In the genomic region with DNA sequence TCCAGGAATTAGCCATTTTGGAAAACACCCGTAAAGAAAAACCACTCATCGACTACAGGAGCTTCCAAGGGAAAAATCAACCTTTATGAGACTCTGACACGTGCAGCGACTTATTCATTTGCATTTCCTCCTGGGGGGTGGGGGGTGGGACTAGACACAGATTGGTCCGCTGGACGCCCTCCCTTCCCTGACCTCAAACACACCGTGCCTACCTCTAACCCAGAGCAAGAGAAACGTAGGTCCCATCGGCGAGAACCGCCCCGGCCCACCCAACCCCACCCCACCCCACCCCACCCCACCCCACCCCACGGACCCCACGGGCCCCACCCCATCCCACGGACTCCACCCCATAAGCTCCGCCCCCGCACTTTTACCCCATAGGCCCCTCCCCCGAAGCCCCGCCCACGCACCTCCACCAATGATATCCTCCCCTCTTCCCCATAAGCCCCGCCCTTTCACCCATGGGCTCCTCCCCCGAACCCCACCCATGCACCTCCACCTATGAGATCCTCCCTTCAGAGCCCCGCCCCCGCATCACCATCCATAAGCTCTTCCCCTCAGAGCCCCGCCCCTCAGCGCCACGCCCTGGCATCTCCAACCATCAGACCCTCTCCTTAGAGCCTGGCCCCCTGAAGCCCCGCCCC, we compare ENCODE assay signal across 8 cellular contexts. TPM values are rescaled to one million over a fixed set of nuclear protein-coding genes. Genes with fewer than 3 reads are reported as not detected.
A peak's percentile ranks its signal among the peaks of the same experiment; 100 is the strongest.
DNase-seq lines count a peak whose midpoint lies in the region; TF ChIP-seq lines count a peak whose summit lies in the region.

No MANE protein-coding gene starts in this region.

- WGBS in HUES64 = 35% methylated on average over 19 of the region's 28 CpGs

- H3K27me3 Mint-ChIP-seq in neural crest cell (ENCODE audit: low read depth) = peaks cover 7% of the 10 kb centered on the region

- H3K9me3 ChIP-seq in HUES64 (ENCODE audit: insufficient read depth, low read depth, low read length) = no peaks in the 10 kb centered on the region
- H3K9me3 ChIP-seq in colonic mucosa = no peaks in the 10 kb centered on the region

- H3K4me1 Mint-ChIP-seq in neural crest cell = peaks cover 11% of the 10 kb centered on the region

- peak overlapping the region; percentile 100 for H3K4me3 Mint-ChIP-seq in neural crest cell

- H3K36me3 ChIP-seq in HUES64 (ENCODE audit: insufficient read depth, low read length) (peaks cover 30% of the 10 kb centered on the region), colonic mucosa (peaks cover 5% of the 10 kb centered on the region)

- intact Hi-C loops in colonic mucosa (cut with DNase I) = no loop called here

- no peaks in the 10 kb centered on the region; the same call in 1 of the 2 replicates for H3K27me3 ChIP-seq in HUES64 (ENCODE audit: insufficient read depth, low read length)
- H3K27me3 ChIP-seq in colonic mucosa = no peaks in the 10 kb centered on the region

- H3K9ac ChIP-seq in HUES64 (ENCODE audit: low read depth, low read length) = no peak overlapping the region
- H3K9ac ChIP-seq in colonic mucosa (ENCODE audit: low read depth in 2 of 2, low read length in 2 of 2) = no peak overlapping the region

- H3K27ac ChIP-seq in HUES64 (ENCODE audit: low read depth, low read length) (peak overlapping the region; percentile 25; the same call in 1 of the 2 replicates), colonic mucosa (peak overlapping the region; percentile 88)

- DNase-seq in AG09319 (ENCODE audit: extremely low read depth, low read depth) (peak; percentile 23), colonic mucosa (no peak), neural crest cell (ENCODE audit: low read depth, low spot score) (no peak), cerebellum (ENCODE audit: low spot score) (no peak), NCI-H748 (lab: John Stamatoyannopoulos, UW; ENCODE audit: unreplicated experiment) (no peak), NCI-H2171 treated with DMSO at 0.1 percent for 48 hours (lab: John Stamatoyannopoulos, UW) (no peak), DMS114 treated with DMSO at 0.1 percent for 48 hours (lab: John Stamatoyannopoulos, UW; ENCODE audit: unreplicated experiment) (no peak)

- peak overlapping the region; percentile 83 for H3K4me3 ChIP-seq in HUES64 (ENCODE audit: low read length)
- H3K4me3 ChIP-seq in colonic mucosa = peak overlapping the region; percentile 60

- TF ChIP-seq CTCF in AG09319 (IDR thresholded peaks at IDR 0.05; ENCODE audit: low read depth, low read length) (no peak), colonic mucosa (IDR thresholded peaks at IDR 0.05) (no peak), neural crest cell (conservative IDR thresholded peaks at IDR 0.05) (no peak)

- peaks cover 4% of the 10 kb centered on the region for H3K9me3 Mint-ChIP-seq in neural crest cell

- H3K27ac Mint-ChIP-seq in neural crest cell (ENCODE audit: unreplicated experiment) = peak overlapping the region; percentile 22

- peaks cover 8% of the 10 kb centered on the region for H3K36me3 Mint-ChIP-seq in neural crest cell (ENCODE audit: low read depth)

- H3K4me1 ChIP-seq in HUES64 (ENCODE audit: insufficient read depth, low read length) (no peaks in the 10 kb centered on the region), colonic mucosa (peaks cover 8% of the 10 kb centered on the region)

RNA-seq across cellular contexts. Expression of a gene that starts 1.1 kb away (rescaled TPM):
- polyA plus RNA-seq in HUES64 (2013, experiment 1 of 2) = 46.4 TPM
- polyA plus RNA-seq in HUES64 (2013, experiment 2 of 2) = 44.4 TPM
- total RNA-seq in colonic mucosa = 10 to 100 TPM; 44.4 to 81.1 TPM
- total RNA-seq in neural crest cell = 81.3 and 81.9 TPM in 2 replicates
- total RNA-seq in cerebellum = 11.6 TPM

RNA-seq across cellular contexts. Expression of a gene that starts 36.4 kb away (rescaled TPM):
- polyA plus RNA-seq in HUES64 (2013, experiment 1 of 2) = 65.8 TPM
- polyA plus RNA-seq in HUES64 (2013, experiment 2 of 2) = 64.9 TPM
- 10 to 100 TPM; 11.0 to 23.8 TPM for total RNA-seq in colonic mucosa
- 49.1 and 52.4 TPM in 2 replicates for total RNA-seq in neural crest cell
- total RNA-seq in cerebellum = 14.2 TPM
